Comparison of ENCODE assay signal across 18 cellular contexts in the genomic region with DNA sequence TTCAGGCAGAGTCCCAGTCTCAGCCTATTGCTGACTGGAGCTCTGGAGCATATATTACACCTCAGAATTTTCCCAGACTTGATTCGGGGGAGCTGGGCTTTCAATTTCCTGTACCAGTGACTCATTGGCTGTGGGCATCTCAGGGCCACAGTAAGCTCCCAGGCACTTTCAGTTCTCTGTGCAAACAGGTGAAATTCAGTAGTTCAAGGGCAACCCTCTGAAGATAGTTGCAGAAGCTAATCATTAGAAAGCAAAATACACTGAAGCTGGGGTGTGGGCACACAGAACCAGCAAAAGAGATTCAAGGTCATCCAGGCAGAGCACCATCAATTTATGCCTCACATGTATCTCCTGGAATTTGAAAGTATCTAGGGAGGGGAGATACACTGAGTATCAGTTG. TPM values are rescaled to one million over a fixed set of nuclear protein-coding genes. Genes with fewer than 3 reads are reported as not detected.
A peak's percentile ranks its signal among the peaks of the same experiment; 100 is the strongest.
DNase-seq lines count a peak whose midpoint lies in the region; ATAC-seq, FAIRE-seq and TF ChIP-seq lines count a peak whose summit lies in the region.
"Had no signal": no experiment of that assay in that cellular context is flagged by ENCODE, and none has a peak within 500 bp of the region (broad histone marks: within the 10 kb centered on the region; RNA-seq: fewer than 3 reads in every experiment).

No MANE protein-coding gene starts in this region.

- BruUV-seq in PC-3 (replicated peaks; lab: Mats Ljungman, UMichigan), result no TSS peak

- no peaks in the 10 kb centered on the region for H3F3A ChIP-seq in PC-3 (ENCODE audit: low read length, unreplicated experiment)

- no peaks in the 10 kb centered on the region for H3K79me2 ChIP-seq in PC-3 (ENCODE audit: low read length)

- H3K9me2 ChIP-seq in PC-3 (replicated peaks; ENCODE audit: low read length), result 0 out of 2 replicates have a peak, but pooled peaks cover 4% of the 10 kb centered on the region

- ATAC-seq in GM19463 (IDR thresholded peaks at IDR 0.05; ENCODE audit: unreplicated experiment) (peak; percentile 72), PC-3 (peak; percentile 76)

- H2AFZ ChIP-seq in PC-3 (ENCODE audit: low read length), result no peak overlapping the region

- no peaks in the 10 kb centered on the region for H3K4me1 ChIP-seq in PC-3 (ENCODE audit: insufficient read depth, low read length)
- H3K4me1 ChIP-seq in thyroid gland, result no peaks in the 10 kb centered on the region
- H3K4me1 ChIP-seq in small intestine (ENCODE audit: control insufficient read depth in 2 of 2, insufficient read depth in 1 of 2, low read depth in 1 of 2, low read length in 1 of 2), result no peaks in the 10 kb centered on the region
- H3K4me1 ChIP-seq: HAP-1 had no signal

- no peak for TF ChIP-seq POLR2A in thyroid gland (IDR thresholded peaks at IDR 0.05)

- H3K27ac Mint-ChIP-seq in nephron progenitor cell, result no peak overlapping the region

- TF ChIP-seq CTCF in GM12865 (IDR thresholded peaks at IDR 0.05; ENCODE audit: insufficient read depth, low read depth, low read length, missing control alignments) (no peak), PC-3 (conservative IDR thresholded peaks at IDR 0.05; ENCODE audit: low read depth, low read length) (no peak), epithelial cell of esophagus (IDR thresholded peaks at IDR 0.05; ENCODE audit: insufficient read depth, low read depth, low read length, missing control alignments) (no peak), thyroid gland (IDR thresholded peaks at IDR 0.05) (no peak), nephron progenitor cell (IDR thresholded peaks at IDR 0.05) (no peak)

- no peaks in the 10 kb centered on the region for H3K4me1 Mint-ChIP-seq in nephron progenitor cell

- no peaks in the 10 kb centered on the region for H4K20me1 ChIP-seq in PC-3 (ENCODE audit: low read length)

- no peak overlapping the region for H3K4me3 Mint-ChIP-seq in nephron progenitor cell

- no peak for FAIRE-seq in small intestine (lab: Jason Lieb, UNC)

- WGBS in thyroid gland, 2 donors, result 64 to 65% methylated on average over 1 of the region's 1 CpG
- WGBS in small intestine, 3 donors, result 18 to 34% (median 25%) methylated on average over 1 of the region's 1 CpG

- no peak overlapping the region for H3K27ac ChIP-seq in PC-3 (ENCODE audit: low read length)
- H3K27ac ChIP-seq in thyroid gland, result no peak overlapping the region
- no peak overlapping the region for H3K27ac ChIP-seq in small intestine (ENCODE audit: low read depth in 1 of 2, low read length in 1 of 2)

- DNase-seq in GM12865 (ENCODE audit: low read depth) (peak; percentile 31), PC-3 (peak; percentile 38), epithelial cell of esophagus (ENCODE audit: low read depth) (peak; percentile 28), thyroid gland (no peak), nephron progenitor cell (no peak), GOT3 (lab: John Stamatoyannopoulos, UW) (no peak), small intestine (no peak)
- DNase-seq: activated CD4-positive, CD25-positive, alpha-beta regulatory T cell; DMS153; glutamatergic neuron; NCI-H1048; stimulated activated CD4-positive, alpha-beta T cell treated with anti-CD3 and anti-CD28 coated beads, Interleukin-1b, Interleukin-23, amount 100 ng/mL, for 48 hours had no signal

- H3K27me3 ChIP-seq in PC-3 (ENCODE audit: low read length) (no peaks in the 10 kb centered on the region), thyroid gland (no peaks in the 10 kb centered on the region), small intestine (ENCODE audit: control insufficient read depth in 2 of 2, insufficient read depth in 2 of 2, low read length in 2 of 2) (no peaks in the 10 kb centered on the region)

- POLR2A ChIA-PET in PC-3 (lab: Charles Lee; ENCODE audit: unreplicated experiment), result no interaction called here

- no peaks in the 10 kb centered on the region for H3K36me3 ChIP-seq in PC-3 (ENCODE audit: low read depth, low read length)
- H3K36me3 ChIP-seq in thyroid gland, result no peaks in the 10 kb centered on the region
- no peaks in the 10 kb centered on the region for H3K36me3 ChIP-seq in small intestine (ENCODE audit: control insufficient read depth in 2 of 2, insufficient read depth in 2 of 2, low read length in 2 of 2)
- H3K36me3 ChIP-seq: HAP-1 had no signal

- CTCF ChIA-PET in PC-3 (lab: Charles Lee), result no interaction called here

- intact Hi-C loops in PC-3 (cut with micrococcal nuclease), result no loop called here
- intact Hi-C loops in thyroid gland (cut with DNase I), result no loop called here

- H3K4me2 ChIP-seq in PC-3 (ENCODE audit: low read length), result no peak overlapping the region

- H3K9ac ChIP-seq in PC-3 (ENCODE audit: low read length), result no peak overlapping the region

- no peaks in the 10 kb centered on the region for H3K9me3 Mint-ChIP-seq in nephron progenitor cell

- H3K4me3 ChIP-seq in GM12865 (ENCODE audit: low read depth, low read length) (no peak overlapping the region), PC-3 (ENCODE audit: low read length) (no peak overlapping the region), epithelial cell of esophagus (ENCODE audit: low read length) (no peak overlapping the region), thyroid gland (replicated peaks in 1 of 3) (no peak overlapping the region), small intestine (ENCODE audit: low read depth in 1 of 2, low read length in 2 of 2) (no peak overlapping the region)
- H3K4me3 ChIP-seq: HAP-1 had no signal

- no peaks in the 10 kb centered on the region for H3K36me3 Mint-ChIP-seq in nephron progenitor cell (ENCODE audit: low read depth)
- H3K36me3 Mint-ChIP-seq: brain had no signal

- peaks cover 22% of the 10 kb centered on the region for H3K27me3 Mint-ChIP-seq in nephron progenitor cell (ENCODE audit: low read depth, poor library complexity)

- H3K9me3 ChIP-seq in PC-3 (ENCODE audit: low read length), result no peaks in the 10 kb centered on the region
- no peaks in the 10 kb centered on the region for H3K9me3 ChIP-seq in thyroid gland
- H3K9me3 ChIP-seq in small intestine (ENCODE audit: control insufficient read depth, low read depth), result no peaks in the 10 kb centered on the region
- H3K9me3 ChIP-seq: HAP-1 had no signal

RNA-seq across cellular contexts. Expression of a gene that starts 8.1 kb away (rescaled TPM):
- total RNA-seq in PC-3 (2014; rRNA removed) (34.3 and 40.1 TPM in 2 replicates), thyroid gland (10 to 100 TPM; 22.3 to 25.5 (median 22.5) TPM)
- 1 to 10 TPM; 1.9 to 4.4 (median 3.1) TPM for polyA plus RNA-seq in small intestine

RNA-seq across cellular contexts. Expression of a gene that starts 32.8 kb away (rescaled TPM):
- not detected in 2 replicates for total RNA-seq in PC-3 (2014; rRNA removed)
- under 1 TPM in 1 of 4 donors, not detected in 3; 0.11 TPM for total RNA-seq in thyroid gland
- under 1 TPM in 1 of 3 donors, not detected in 2; 0.07 TPM for polyA plus RNA-seq in small intestine
- total RNA-seq: kidney epithelial cell, pulmonary artery endothelial cell, urinary bladder had no signal
- polyA plus RNA-seq: urinary bladder had no signal

Comparison
In these comparisons a context has a peak if more than half of its experiments do, and no peak if none do; other contexts are left out.
1. DNase-seq: peak in GM12865 (single experiment), PC-3 (single experiment) and epithelial cell of esophagus (single experiment); none in thyroid gland (0 of 2), nephron progenitor cell (single experiment), GOT3 (single experiment) and small intestine (single experiment).